In the genomic region with DNA sequence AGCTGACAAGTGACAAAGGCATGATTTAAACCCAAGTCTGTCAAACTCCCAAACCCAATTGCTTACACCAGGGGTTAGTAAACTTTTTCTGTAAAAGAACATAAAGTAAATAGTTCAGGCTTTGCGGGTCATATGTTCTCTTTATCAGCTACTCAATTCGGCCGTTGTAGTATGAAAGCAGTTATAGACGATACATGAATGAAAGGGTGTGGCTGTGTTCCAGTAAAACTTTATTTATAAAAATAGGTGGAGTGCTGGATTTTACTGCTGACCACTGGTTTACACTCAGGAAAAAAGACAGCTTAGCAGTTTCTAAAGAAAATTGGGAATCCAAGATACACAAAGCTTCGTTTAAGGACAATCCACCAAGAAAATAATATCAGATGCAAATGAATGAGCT, we compare ENCODE assay signal across 35 cellular contexts.
"Had no signal": no experiment of that assay in that cellular context is flagged by ENCODE, and none has a peak within 500 bp of the region (broad histone marks: within the 10 kb centered on the region; RNA-seq: fewer than 3 reads in every experiment).

No MANE protein-coding gene starts in this region.

- ATAC-seq: activated CD8-positive, alpha-beta T cell treated with anti-CD3 and anti-CD28 coated beads for 36 hours; activated naive CD4-positive, alpha-beta T cell treated with anti-CD3 and anti-CD28 coated beads, Interleukin-2, amount 50 U/mL, for 72 hours; activated T-cell treated with anti-CD3 and anti-CD28 coated beads, Interleukin-2, amount 50 U/mL, for 4 hours; activated T-cell treated with anti-CD3 and anti-CD28 coated beads, Interleukin-2, amount 50 U/mL, for 72 hours; activated T-helper 17 cell treated with anti-CD3 and anti-CD28 coated beads, Interleukin-2, amount 50 U/mL, for 72 hours; body of pancreas had no signal

- DNase-seq: activated B cell treated with CpG ODN at 0.5 μM for 24 hours; activated CD4-positive, alpha-beta memory T cell treated with anti-CD3 and anti-CD28 coated beads for 36 hours; activated CD4-positive, alpha-beta T cell treated with anti-CD3 and anti-CD28 coated beads for 4 hours; activated CD4-positive, alpha-beta T cell treated with anti-CD3 and anti-CD28 coated beads, Interleukin-2, amount 10 ng/mL, durations not matched to agents 24 days and 14 days; activated CD4-positive, alpha-beta T cell treated with anti-CD3 and anti-CD28 coated beads, Interleukin-2, amount 50 U/mL, for 1 hour; activated CD4-positive, alpha-beta T cell treated with anti-CD3 and anti-CD28 coated beads, Interleukin-2, amount 50 U/mL, for 4 hours; activated CD4-positive, CD25-positive, alpha-beta regulatory T cell treated with anti-CD3 and anti-CD28 coated beads, Interleukin-2, amount 50 U/mL, for 72 hours; activated CD8-positive, alpha-beta memory T cell treated with anti-CD3 and anti-CD28 coated beads, Interleukin-2, amount 50 U/mL, for 4 hours; activated CD8-positive, alpha-beta T cell treated with anti-CD3 and anti-CD28 coated beads for 36 hours; activated effector memory CD4-positive, alpha-beta T cell treated with anti-CD3 and anti-CD28 coated beads, Interleukin-2, amount 50 U/mL, for 16 hours; activated gamma-delta T cell treated with Interleukin-2 at 50 U/mL for 16 hours; activated naive CD4-positive, alpha-beta T cell; activated naive CD4-positive, alpha-beta T cell treated with anti-CD3 and anti-CD28 coated beads for 36 hours; activated naive CD4-positive, alpha-beta T cell treated with anti-CD3 and anti-CD28 coated beads, Interleukin-2, amount 50 U/mL, for 16 hours; activated naive CD8-positive, alpha-beta T cell treated with anti-CD3 and anti-CD28 coated beads for 36 hours; activated T-cell treated with anti-CD3 and anti-CD28 coated beads for 4 hours; activated T-cell treated with anti-CD3 and anti-CD28 coated beads, Interleukin-2, amount 50 U/mL, for 1 hour; activated T-cell treated with anti-CD3 and anti-CD28 coated beads, Interleukin-2, amount 50 U/mL, for 4 hours; activated T-cell treated with anti-CD3 and anti-CD28 coated beads, Interleukin-2, amount 50 U/mL, for 72 hours; adrenal gland; amniotic stem cell; aorta; body of pancreas; brain microvascular endothelial cell; central memory CD4-positive, alpha-beta T cell; T-helper 2 cell; T-helper 9 cell had no signal

- H3K36me3 Mint-ChIP-seq: activated CD4-positive, alpha-beta memory T cell treated with anti-CD3 and anti-CD28 coated beads for 36 hours; activated naive CD4-positive, alpha-beta T cell treated with anti-CD3 and anti-CD28 coated beads, Interleukin-2, amount 50 U/mL, for 72 hours; activated naive CD8-positive, alpha-beta T cell treated with anti-CD3 and anti-CD28 coated beads for 36 hours had no signal

- H3K27me3 ChIP-seq: body of pancreas, brain microvascular endothelial cell had no signal

- FAIRE-seq: astrocyte had no signal

- H3K27ac Mint-ChIP-seq: activated B cell treated with CpG ODN at 0.5 μM for 24 hours; activated CD4-positive, alpha-beta memory T cell treated with anti-CD3 and anti-CD28 coated beads for 36 hours; activated CD4-positive, alpha-beta T cell treated with anti-CD3 and anti-CD28 coated beads, Interleukin-2, amount 10 ng/mL, durations not matched to agents 24 days and 14 days; activated CD8-positive, alpha-beta T cell treated with anti-CD3 and anti-CD28 coated beads for 36 hours; activated naive CD4-positive, alpha-beta T cell treated with anti-CD3 and anti-CD28 coated beads for 36 hours; activated naive CD4-positive, alpha-beta T cell treated with anti-CD3 and anti-CD28 coated beads, Interleukin-2, amount 50 U/mL, for 72 hours; activated naive CD8-positive, alpha-beta T cell treated with anti-CD3 and anti-CD28 coated beads for 36 hours; activated T-cell treated with anti-CD3 and anti-CD28 coated beads, Interleukin-2, amount 50 U/mL, for 72 hours; activated T-helper 1 cell treated with anti-CD3 and anti-CD28 coated beads, Interleukin-12 subunit alpha, Interleukin-12 subunit beta, Interleukin-2, Interleukin-4 antibody, amounts not matched to agents 30 ng/mL and 10 ng/mL and 1 ng/mL, durations not matched to agents 14 hours and 24 hours and 36 hours; activated T-helper 17 cell treated with anti-CD3 and anti-CD28 coated beads, Interleukin-2, amount 50 U/mL, for 72 hours; T-helper 1 cell treated with Interleukin-12 subunit alpha and Interleukin-12 subunit beta and Interleukin-4 antibody, amounts not matched to agents 30 μg/mL and 1 μg/mL, for 36 hours; T-helper 2 cell treated with Interferon-gamma antibody and Interleukin-4, amounts not matched to agents 5 μg/mL and 100 μg/mL, for 36 hours had no signal

- H3K27ac ChIP-seq: adrenal gland, body of pancreas, brain microvascular endothelial cell, breast epithelium, VCaP had no signal

- H3K36me3 ChIP-seq: adrenal gland, brain microvascular endothelial cell, breast epithelium had no signal

- H3K4me1 ChIP-seq: adrenal gland, body of pancreas, breast epithelium had no signal

- H3K4me3 Mint-ChIP-seq: activated B cell treated with CpG ODN at 0.5 μM for 24 hours; activated CD4-positive, alpha-beta memory T cell treated with anti-CD3 and anti-CD28 coated beads for 36 hours; activated CD4-positive, alpha-beta T cell treated with anti-CD3 and anti-CD28 coated beads, Interleukin-2, amount 10 ng/mL, durations not matched to agents 24 days and 14 days; activated CD8-positive, alpha-beta T cell treated with anti-CD3 and anti-CD28 coated beads for 36 hours; activated naive CD4-positive, alpha-beta T cell treated with anti-CD3 and anti-CD28 coated beads for 36 hours; activated naive CD8-positive, alpha-beta T cell treated with anti-CD3 and anti-CD28 coated beads for 36 hours; activated T-cell treated with anti-CD3 and anti-CD28 coated beads, Interleukin-2, amount 50 U/mL, for 4 hours; activated T-cell treated with anti-CD3 and anti-CD28 coated beads, Interleukin-2, amount 50 U/mL, for 72 hours; activated T-helper 1 cell treated with anti-CD3 and anti-CD28 coated beads, Interleukin-12 subunit alpha, Interleukin-12 subunit beta, Interleukin-2, Interleukin-4 antibody, amounts not matched to agents 30 ng/mL and 10 ng/mL and 1 ng/mL, durations not matched to agents 14 hours and 24 hours and 36 hours; activated T-helper 17 cell treated with anti-CD3 and anti-CD28 coated beads, Interleukin-2, amount 50 U/mL, for 72 hours; T-helper 1 cell treated with Interleukin-12 subunit alpha and Interleukin-12 subunit beta and Interleukin-4 antibody, amounts not matched to agents 30 μg/mL and 1 μg/mL, for 36 hours; T-helper 2 cell treated with Interferon-gamma antibody and Interleukin-4, amounts not matched to agents 5 μg/mL and 100 μg/mL, for 36 hours had no signal

- H3K4me1 Mint-ChIP-seq: activated B cell treated with CpG ODN at 0.5 μM for 24 hours; activated CD4-positive, alpha-beta T cell treated with anti-CD3 and anti-CD28 coated beads, Interleukin-2, amount 10 ng/mL, durations not matched to agents 24 days and 14 days; activated naive CD8-positive, alpha-beta T cell treated with anti-CD3 and anti-CD28 coated beads for 36 hours; activated T-helper 17 cell treated with anti-CD3 and anti-CD28 coated beads, Interleukin-2, amount 50 U/mL, for 72 hours had no signal

- H3K4me3 ChIP-seq: adrenal gland, body of pancreas, breast epithelium had no signal

- H3K9me3 Mint-ChIP-seq: activated B cell treated with CpG ODN at 0.5 μM for 24 hours; activated CD4-positive, alpha-beta memory T cell treated with anti-CD3 and anti-CD28 coated beads for 36 hours; activated CD8-positive, alpha-beta T cell treated with anti-CD3 and anti-CD28 coated beads for 36 hours; activated naive CD4-positive, alpha-beta T cell treated with anti-CD3 and anti-CD28 coated beads for 36 hours; activated naive CD4-positive, alpha-beta T cell treated with anti-CD3 and anti-CD28 coated beads, Interleukin-2, amount 50 U/mL, for 72 hours; activated naive CD8-positive, alpha-beta T cell treated with anti-CD3 and anti-CD28 coated beads for 36 hours; activated T-cell treated with anti-CD3 and anti-CD28 coated beads, Interleukin-2, amount 50 U/mL, for 4 hours; activated T-cell treated with anti-CD3 and anti-CD28 coated beads, Interleukin-2, amount 50 U/mL, for 72 hours; activated T-helper 1 cell treated with anti-CD3 and anti-CD28 coated beads, Interleukin-12 subunit alpha, Interleukin-12 subunit beta, Interleukin-2, Interleukin-4 antibody, amounts not matched to agents 30 ng/mL and 10 ng/mL and 1 ng/mL, durations not matched to agents 14 hours and 24 hours and 36 hours; activated T-helper 17 cell treated with anti-CD3 and anti-CD28 coated beads, Interleukin-2, amount 50 U/mL, for 72 hours; T-helper 1 cell treated with Interleukin-12 subunit alpha and Interleukin-12 subunit beta and Interleukin-4 antibody, amounts not matched to agents 30 μg/mL and 1 μg/mL, for 36 hours; T-helper 2 cell treated with Interferon-gamma antibody and Interleukin-4, amounts not matched to agents 5 μg/mL and 100 μg/mL, for 36 hours had no signal

- H3K9me3 ChIP-seq: adrenal gland, body of pancreas, breast epithelium had no signal
